In the genomic region with DNA sequence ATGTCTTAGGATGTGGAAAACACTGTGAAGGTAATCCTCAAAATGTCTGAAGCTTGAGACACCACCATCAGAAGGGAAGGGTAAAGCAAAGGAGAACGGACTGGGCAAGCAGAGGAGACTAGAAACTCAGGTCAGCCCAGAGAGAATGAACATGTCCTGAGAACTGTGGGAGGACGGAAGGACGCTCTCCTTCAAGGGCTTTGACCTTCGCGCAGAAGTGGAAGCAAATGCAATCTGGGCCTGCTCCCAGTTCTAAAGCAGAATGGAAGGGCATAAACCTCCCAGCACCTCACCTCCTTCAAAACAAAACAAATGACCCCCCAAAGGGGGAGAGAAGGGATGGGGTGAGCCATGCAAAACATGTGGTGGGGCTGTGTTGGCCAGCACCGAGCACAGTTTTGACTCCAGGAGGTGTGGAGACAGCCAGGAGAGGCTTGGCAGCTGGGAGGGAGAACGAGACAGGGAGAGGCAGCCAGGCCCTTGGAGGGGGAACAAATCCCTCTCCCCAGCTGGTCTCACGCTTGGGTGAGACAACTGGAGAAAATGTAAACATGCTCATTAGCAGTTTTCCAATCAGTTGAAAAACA, we compare ENCODE assay signal across 21 cellular contexts.
"Had no signal": no experiment of that assay in that cellular context is flagged by ENCODE, and none has a peak within 500 bp of the region (broad histone marks: within the 10 kb centered on the region; RNA-seq: fewer than 3 reads in every experiment).

No MANE protein-coding gene starts in this region.

- H3K27me3 Mint-ChIP-seq: stimulated activated naive CD8-positive, alpha-beta T cell treated with anti-CD3 and anti-CD28 coated beads, Interleukin-15, Interleukin-2, amounts not matched to agents 100 ng/mL and 50 ng/mL, for 24 hours had no signal

- H3K27ac Mint-ChIP-seq: activated B cell treated with CpG ODN at 0.5 μM for 24 hours; activated CD4-positive, alpha-beta T cell treated with anti-CD3 and anti-CD28 coated beads for 36 hours; activated naive CD4-positive, alpha-beta T cell treated with anti-CD3 and anti-CD28 coated beads for 36 hours; activated naive CD8-positive, alpha-beta T cell treated with anti-CD3 and anti-CD28 coated beads, Interleukin-2, amount 10 ng/mL, durations not matched to agents 7 days and 5 days; activated T-cell treated with anti-CD3 and anti-CD28 coated beads, Interleukin-2, amount 50 U/mL, for 72 hours; natural killer cell treated with Interleukin-12 subunit alpha and Interleukin-12 subunit beta and Interleukin-15 and Interleukin-18, amount 100 ng/mL, for 72 hours; stimulated activated naive CD8-positive, alpha-beta T cell treated with anti-CD3 and anti-CD28 coated beads, Interleukin-15, Interleukin-2, amounts not matched to agents 100 ng/mL and 50 ng/mL, for 24 hours; T-helper 1 cell treated with Interleukin-12 subunit alpha and Interleukin-12 subunit beta and Interleukin-4 antibody, amounts not matched to agents 30 μg/mL and 1 μg/mL, for 36 hours had no signal

- DNase-seq: activated B cell treated with CpG ODN at 0.5 μM for 24 hours; activated CD4-positive, alpha-beta T cell treated with anti-CD3 and anti-CD28 coated beads for 36 hours; activated CD4-positive, alpha-beta T cell treated with anti-CD3 and anti-CD28 coated beads, Interleukin-2, amount 50 U/mL, for 4 hours; activated CD8-positive, alpha-beta memory T cell treated with anti-CD3 and anti-CD28 coated beads, Interleukin-2, amount 50 U/mL, for 48 hours; activated effector memory CD4-positive, alpha-beta T cell treated with Interleukin-2 at 50 U/mL for 16 hours; activated naive CD4-positive, alpha-beta T cell treated with anti-CD3 and anti-CD28 coated beads for 36 hours; activated naive CD8-positive, alpha-beta T cell treated with anti-CD3 and anti-CD28 coated beads, Interleukin-2, amount 10 ng/mL, durations not matched to agents 7 days and 5 days; activated T-cell treated with anti-CD3 and anti-CD28 coated beads, Interleukin-2, amount 50 U/mL, for 72 hours; amygdala; cortex of kidney; heart right ventricle; midbrain; occipital lobe; stimulated activated CD4-positive, alpha-beta T cell treated with anti-CD3 and anti-CD28 coated beads, Interleukin-1b, Interleukin-23, amount 100 ng/mL, for 48 hours; substantia nigra; T1000; tibial artery had no signal

- H3K4me3 Mint-ChIP-seq: activated B cell treated with CpG ODN at 0.5 μM for 24 hours; activated CD4-positive, alpha-beta T cell treated with anti-CD3 and anti-CD28 coated beads for 36 hours; activated naive CD4-positive, alpha-beta T cell treated with anti-CD3 and anti-CD28 coated beads for 36 hours; activated naive CD8-positive, alpha-beta T cell treated with anti-CD3 and anti-CD28 coated beads, Interleukin-2, amount 10 ng/mL, durations not matched to agents 7 days and 5 days; activated T-cell treated with anti-CD3 and anti-CD28 coated beads, Interleukin-2, amount 50 U/mL, for 72 hours; natural killer cell treated with Interleukin-12 subunit alpha and Interleukin-12 subunit beta and Interleukin-15 and Interleukin-18, amount 100 ng/mL, for 72 hours; stimulated activated naive CD8-positive, alpha-beta T cell treated with anti-CD3 and anti-CD28 coated beads, Interleukin-15, Interleukin-2, amounts not matched to agents 100 ng/mL and 50 ng/mL, for 24 hours; T-helper 1 cell treated with Interleukin-12 subunit alpha and Interleukin-12 subunit beta and Interleukin-4 antibody, amounts not matched to agents 30 μg/mL and 1 μg/mL, for 36 hours had no signal

- H3K9me3 Mint-ChIP-seq: activated B cell treated with CpG ODN at 0.5 μM for 24 hours; activated naive CD4-positive, alpha-beta T cell treated with anti-CD3 and anti-CD28 coated beads for 36 hours; activated naive CD8-positive, alpha-beta T cell treated with anti-CD3 and anti-CD28 coated beads, Interleukin-2, amount 10 ng/mL, durations not matched to agents 7 days and 5 days; activated T-cell treated with anti-CD3 and anti-CD28 coated beads, Interleukin-2, amount 50 U/mL, for 72 hours; stimulated activated naive CD8-positive, alpha-beta T cell treated with anti-CD3 and anti-CD28 coated beads, Interleukin-15, Interleukin-2, amounts not matched to agents 100 ng/mL and 50 ng/mL, for 24 hours; T-helper 1 cell treated with Interleukin-12 subunit alpha and Interleukin-12 subunit beta and Interleukin-4 antibody, amounts not matched to agents 30 μg/mL and 1 μg/mL, for 36 hours had no signal

- H3K4me1 Mint-ChIP-seq: activated B cell treated with CpG ODN at 0.5 μM for 24 hours; activated CD4-positive, alpha-beta T cell treated with anti-CD3 and anti-CD28 coated beads for 36 hours; activated naive CD8-positive, alpha-beta T cell treated with anti-CD3 and anti-CD28 coated beads, Interleukin-2, amount 10 ng/mL, durations not matched to agents 7 days and 5 days had no signal

- H3K36me3 Mint-ChIP-seq: activated naive CD8-positive, alpha-beta T cell treated with anti-CD3 and anti-CD28 coated beads, Interleukin-2, amount 10 ng/mL, durations not matched to agents 7 days and 5 days; natural killer cell treated with Interleukin-12 subunit alpha and Interleukin-12 subunit beta and Interleukin-15 and Interleukin-18, amount 100 ng/mL, for 72 hours had no signal

- ATAC-seq: activated CD4-positive, alpha-beta T cell treated with anti-CD3 and anti-CD28 coated beads for 36 hours; activated T-cell treated with anti-CD3 and anti-CD28 coated beads, Interleukin-2, amount 50 U/mL, for 72 hours; gastroesophageal sphincter; natural killer cell treated with Interleukin-12 subunit alpha and Interleukin-12 subunit beta and Interleukin-15 and Interleukin-18, amount 100 ng/mL, for 72 hours had no signal
